In the genomic region with DNA sequence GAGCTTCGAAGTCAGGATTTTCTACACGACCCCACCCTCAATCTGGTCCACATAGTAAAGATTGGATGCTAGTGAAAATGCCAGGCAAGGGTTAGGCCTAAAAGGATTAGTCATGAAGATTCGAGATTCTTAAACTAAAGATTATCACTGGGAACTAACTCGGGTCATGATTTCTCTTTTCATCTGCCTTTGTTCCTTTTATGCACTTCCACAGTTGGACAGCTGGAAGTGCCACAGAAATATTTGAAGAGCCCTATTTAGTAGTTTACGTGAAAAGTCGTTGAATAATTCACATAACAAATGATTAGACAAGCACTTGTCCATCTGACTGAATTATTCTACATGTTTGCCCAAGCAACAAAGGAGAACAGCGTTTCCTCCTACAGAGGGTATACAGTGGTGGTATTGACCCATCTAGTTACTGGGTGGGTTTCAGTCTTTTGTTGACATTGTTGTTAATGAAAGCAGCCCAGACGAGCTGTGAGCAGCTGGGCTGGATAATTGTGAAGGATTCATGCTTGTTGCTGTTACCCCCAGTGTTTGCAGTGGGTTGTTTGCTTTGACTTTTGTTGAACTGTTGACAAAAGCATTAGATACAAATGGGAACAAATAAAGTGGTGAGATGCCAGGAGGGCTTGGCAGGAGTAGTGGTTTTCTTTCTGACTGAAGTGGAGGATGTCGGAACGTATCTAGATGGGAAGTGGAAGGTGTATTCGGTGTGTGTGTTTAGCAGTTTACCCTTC, we compare ENCODE assay signal across 15 cellular contexts.
DNase-seq lines count a peak whose midpoint lies in the region; ATAC-seq and TF ChIP-seq lines count a peak whose summit lies in the region.
"Had no signal": no experiment of that assay in that cellular context is flagged by ENCODE, and none has a peak within 500 bp of the region (broad histone marks: within the 10 kb centered on the region; RNA-seq: fewer than 3 reads in every experiment).

No MANE protein-coding gene starts in this region.

- H3K4me3 ChIP-seq in HEK293 (ENCODE audit: low read depth, low read length), result no peak overlapping the region
- H3K4me3 ChIP-seq: ovary had no signal

- no peaks in the 10 kb centered on the region for H3K4me1 ChIP-seq in HEK293 (ENCODE audit: control insufficient read depth, insufficient read depth, low read length)

- ATAC-seq in HG02938 (IDR thresholded peaks at IDR 0.05; ENCODE audit: unreplicated experiment), result no peak

- H3K4me1 Mint-ChIP-seq in osteocyte (ENCODE audit: unreplicated experiment), result peaks cover 71% of the 10 kb centered on the region
- H3K4me1 Mint-ChIP-seq in activated CD4-positive, alpha-beta memory T cell treated with anti-CD3 and anti-CD28 coated beads for 36 hours (ENCODE audit: low read depth), result peaks cover 31% of the 10 kb centered on the region

- H3K9me3 ChIP-seq in HEK293 (ENCODE audit: control insufficient read depth, insufficient read depth, low read depth, low read length), result no peaks in the 10 kb centered on the region
- H3K9me3 ChIP-seq: ovary had no signal

- no peaks in the 10 kb centered on the region for H3K9me3 Mint-ChIP-seq in osteocyte (ENCODE audit: unreplicated experiment)
- H3K9me3 Mint-ChIP-seq in activated CD4-positive, alpha-beta memory T cell treated with anti-CD3 and anti-CD28 coated beads for 36 hours, result no peaks in the 10 kb centered on the region
- H3K9me3 Mint-ChIP-seq: activated naive CD8-positive, alpha-beta T cell treated with anti-CD3 and anti-CD28 coated beads for 36 hours; stimulated activated naive CD8-positive, alpha-beta T cell treated with anti-CD3 and anti-CD28 coated beads, Interleukin-15, Interleukin-2, amounts not matched to agents 100 ng/mL and 50 ng/mL, for 24 hours; T-helper 1 cell treated with Interleukin-12 subunit alpha and Interleukin-12 subunit beta and Interleukin-4 antibody, amounts not matched to agents 30 μg/mL and 1 μg/mL, for 36 hours had no signal

- intact Hi-C loops in activated CD4-positive, alpha-beta memory T cell treated with anti-CD3 and anti-CD28 coated beads for 36 hours (cut with micrococcal nuclease), result loop anchor here (5.0 kb wide), 1 partner anchor 36 kb away; no protein-coding TSS in a partner anchor

- H3K4me3 Mint-ChIP-seq in osteocyte (ENCODE audit: unreplicated experiment), result no peak overlapping the region
- no peak overlapping the region for H3K4me3 Mint-ChIP-seq in activated CD4-positive, alpha-beta memory T cell treated with anti-CD3 and anti-CD28 coated beads for 36 hours
- H3K4me3 Mint-ChIP-seq: activated naive CD8-positive, alpha-beta T cell treated with anti-CD3 and anti-CD28 coated beads for 36 hours; stimulated activated naive CD8-positive, alpha-beta T cell treated with anti-CD3 and anti-CD28 coated beads, Interleukin-15, Interleukin-2, amounts not matched to agents 100 ng/mL and 50 ng/mL, for 24 hours; T-helper 1 cell treated with Interleukin-12 subunit alpha and Interleukin-12 subunit beta and Interleukin-4 antibody, amounts not matched to agents 30 μg/mL and 1 μg/mL, for 36 hours had no signal

- H3K27ac Mint-ChIP-seq in osteocyte (ENCODE audit: unreplicated experiment), result peak overlapping the region; percentile 20
- H3K27ac Mint-ChIP-seq in activated CD4-positive, alpha-beta memory T cell treated with anti-CD3 and anti-CD28 coated beads for 36 hours, result no peak overlapping the region
- H3K27ac Mint-ChIP-seq: activated naive CD8-positive, alpha-beta T cell treated with anti-CD3 and anti-CD28 coated beads for 36 hours; stimulated activated naive CD8-positive, alpha-beta T cell treated with anti-CD3 and anti-CD28 coated beads, Interleukin-15, Interleukin-2, amounts not matched to agents 100 ng/mL and 50 ng/mL, for 24 hours; T-helper 1 cell treated with Interleukin-12 subunit alpha and Interleukin-12 subunit beta and Interleukin-4 antibody, amounts not matched to agents 30 μg/mL and 1 μg/mL, for 36 hours had no signal

- POLR2A ChIA-PET in HEK293 (lab: Yijun Ruan, JAX), result no interaction called here
- POLR2A ChIA-PET in activated CD4-positive, alpha-beta memory T cell treated with anti-CD3 and anti-CD28 coated beads for 36 hours (lab: Charles Lee), result no interaction called here

- H3K27me3 Mint-ChIP-seq in osteocyte (ENCODE audit: unreplicated experiment), result no peaks in the 10 kb centered on the region
- no peaks in the 10 kb centered on the region for H3K27me3 Mint-ChIP-seq in activated CD4-positive, alpha-beta memory T cell treated with anti-CD3 and anti-CD28 coated beads for 36 hours
- H3K27me3 Mint-ChIP-seq: activated naive CD8-positive, alpha-beta T cell treated with anti-CD3 and anti-CD28 coated beads for 36 hours; stimulated activated naive CD8-positive, alpha-beta T cell treated with anti-CD3 and anti-CD28 coated beads, Interleukin-15, Interleukin-2, amounts not matched to agents 100 ng/mL and 50 ng/mL, for 24 hours had no signal

- DNase-seq in NCI-H2081 treated with DMSO at 0.1 percent for 48 hours (lab: John Stamatoyannopoulos, UW), result peak; percentile 97
- peak; percentile 66 for DNase-seq in astrocyte of the hippocampus (ENCODE audit: low read depth, low spot score)
- DNase-seq in osteocyte (ENCODE audit: extremely low spot score, unreplicated experiment), result no peak
- no peak for DNase-seq in activated CD8-positive, alpha-beta memory T cell treated with anti-CD3 and anti-CD28 coated beads, Interleukin-2, amount 50 U/mL, for 48 hours
- DNase-seq in activated CD4-positive, alpha-beta memory T cell treated with anti-CD3 and anti-CD28 coated beads for 36 hours, result no peak
- DNase-seq in HCEC 1CT, result no peak
- DNase-seq: activated naive CD8-positive, alpha-beta T cell treated with anti-CD3 and anti-CD28 coated beads for 36 hours; cortex of kidney; foreskin fibroblast; ovary had no signal

- H3K36me3 Mint-ChIP-seq in osteocyte (ENCODE audit: unreplicated experiment), result peaks cover 34% of the 10 kb centered on the region
- H3K36me3 Mint-ChIP-seq in activated CD4-positive, alpha-beta memory T cell treated with anti-CD3 and anti-CD28 coated beads for 36 hours, result peaks cover 17% of the 10 kb centered on the region

- TF ChIP-seq CTCF in HEK293 (tag by site-specific recombination; IDR thresholded peaks at IDR 0.05), result no peak
- TF ChIP-seq CTCF in osteocyte (IDR thresholded peaks at IDR 0.05), result no peak

- no peak overlapping the region for H3K27ac ChIP-seq in HEK293 (ENCODE audit: extremely low read depth, low read depth, low read length)
- H3K27ac ChIP-seq: C4-2B had no signal

- peaks cover 0 to 15% of the 10 kb centered on the region in 2 experiments; a peak in 1 of 3 replicates for H3K36me3 ChIP-seq in HEK293 (ENCODE audit: control insufficient read depth in 2 of 2, insufficient read depth in 1 of 2, low read length in 2 of 2)
- H3K36me3 ChIP-seq: ovary had no signal

- CTCF ChIA-PET in HEK293 (lab: Yijun Ruan, JAX), result interaction anchor here (0.6 kb wide), 1 partner anchor 51 kb away, joined by 5 read pairs; no protein-coding TSS in a partner anchor
- CTCF ChIA-PET in activated CD4-positive, alpha-beta memory T cell treated with anti-CD3 and anti-CD28 coated beads for 36 hours (lab: Charles Lee), result no interaction called here

TF ChIP-seq in HEK293, 187 proteins besides CTCF, POLR2A, EP300 and RAD21:
- TF ChIP-seq GLIS1 (tag by site-specific recombination; IDR thresholded peaks at IDR 0.05), result peak; percentile 82
- TF ChIP-seq ZBTB7A (tag by site-specific recombination; IDR thresholded peaks at IDR 0.05; ENCODE audit: low read depth), result no peak
- TF ChIP-seq TRIM28 (IDR thresholded peaks at IDR 0.05; ENCODE audit: borderline replicate concordance, low read length), result peak; percentile 66; the same call in 1 of the 2 replicates

Comparison
In these comparisons a context has a peak if more than half of its experiments do, and no peak if none do; other contexts are left out.
1. DNase-seq: peak in NCI-H2081 treated with DMSO at 0.1 percent for 48 hours (single experiment) and astrocyte of the hippocampus (single experiment); none in osteocyte (single experiment), activated CD8-positive, alpha-beta memory T cell treated with anti-CD3 and anti-CD28 coated beads, Interleukin-2, amount 50 U/mL, for 48 hours (single experiment), activated CD4-positive, alpha-beta memory T cell treated with anti-CD3 and anti-CD28 coated beads for 36 hours (single experiment) and HCEC 1CT (single experiment).